ENCODE assay signal across 17 cellular contexts in the genomic region with DNA sequence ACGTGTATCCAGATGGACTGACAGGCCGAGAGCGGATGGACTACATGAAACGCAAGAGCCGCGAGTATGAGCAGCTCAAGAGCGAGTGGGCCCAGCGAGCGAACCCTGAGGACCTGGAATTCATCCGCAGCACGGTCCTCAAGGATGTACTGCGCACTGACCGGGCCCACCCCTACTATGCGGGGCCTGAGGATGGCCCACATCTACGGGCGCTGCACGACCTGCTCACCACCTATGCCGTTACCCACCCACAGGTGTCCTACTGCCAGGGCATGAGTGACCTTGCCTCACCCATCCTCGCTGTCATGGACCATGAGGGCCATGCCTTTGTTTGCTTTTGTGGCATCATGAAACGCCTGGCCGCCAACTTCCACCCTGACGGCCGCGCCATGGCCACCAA. TPM values are rescaled to one million over a fixed set of nuclear protein-coding genes. Genes with fewer than 3 reads are reported as not detected.
DNase-seq lines count a peak whose midpoint lies in the region; ATAC-seq and TF ChIP-seq lines count a peak whose summit lies in the region.
"Had no signal": no experiment of that assay in that cellular context is flagged by ENCODE, and none has a peak within 500 bp of the region (broad histone marks: within the 10 kb centered on the region; RNA-seq: fewer than 3 reads in every experiment).

No MANE protein-coding gene starts in this region.

- no peak overlapping the region for H2AFZ ChIP-seq in PC-3 (ENCODE audit: low read length)

- H3K9me3 ChIP-seq in PC-3 (ENCODE audit: low read length) (no peaks in the 10 kb centered on the region), sigmoid colon (no peaks in the 10 kb centered on the region)
- H3K9me3 ChIP-seq: BE2C, BLaER1, Caco-2 had no signal

- POLR2A ChIA-PET in PC-3 (lab: Charles Lee; ENCODE audit: unreplicated experiment) = no interaction called here

- WGBS in sigmoid colon, 2 donors = 95 to 97% methylated on average over 24 of the region's 24 CpGs

- intact Hi-C loops in PC-3 (cut with micrococcal nuclease) = no loop called here
- intact Hi-C loops in sigmoid colon (cut with DNase I) = no loop called here

- H3K27me3 ChIP-seq in H7 (ENCODE audit: control insufficient read depth, insufficient read depth, low read length) (no peaks in the 10 kb centered on the region), PC-3 (ENCODE audit: low read length) (no peaks in the 10 kb centered on the region), sigmoid colon (no peaks in the 10 kb centered on the region)
- H3K27me3 ChIP-seq: BE2C had no signal

- no peak overlapping the region for H3K27ac ChIP-seq in PC-3 (ENCODE audit: low read length)
- H3K27ac ChIP-seq in sigmoid colon = no peak overlapping the region
- H3K27ac ChIP-seq: BLaER1 had no signal

- CTCF ChIA-PET in PC-3 (lab: Charles Lee) = no interaction called here

- no peak overlapping the region for H3K4me2 ChIP-seq in PC-3 (ENCODE audit: low read length)
- H3K4me2 ChIP-seq: BLaER1 had no signal

- H4K20me1 ChIP-seq in PC-3 (ENCODE audit: low read length) = no peaks in the 10 kb centered on the region

- ATAC-seq in PC-3 = no peak

- no peak for TF ChIP-seq CTCF in PC-3 (conservative IDR thresholded peaks at IDR 0.05; ENCODE audit: low read depth, low read length)
- TF ChIP-seq CTCF in sigmoid colon (IDR thresholded peaks at IDR 0.05) = no peak

- TSS peak; percentile 20 for BruUV-seq in PC-3 (replicated peaks; lab: Mats Ljungman, UMichigan)

- peak; percentile 14 for DNase-seq in H7
- no peak for DNase-seq in PC-3
- peak; percentile 57 for DNase-seq in sigmoid colon
- no peak for DNase-seq in COLO668 (lab: John Stamatoyannopoulos, UW; ENCODE audit: unreplicated experiment)
- DNase-seq in NCI-H1436 (lab: John Stamatoyannopoulos, UW) = no peak
- DNase-seq: 8988T; ACHN; BE2C; C1 segment of cervical spinal cord; Caco-2; Calu3; CD4-positive, alpha-beta memory T cell; CD4-positive, CD25-positive, alpha-beta regulatory T cell; CD8-positive, alpha-beta memory T cell; DMS79 treated with DMSO at 0.1 percent for 48 hours; GF-D8 had no signal

- H3K9me2 ChIP-seq in PC-3 (replicated peaks; ENCODE audit: low read length) = no peaks in the 10 kb centered on the region

- no peaks in the 10 kb centered on the region for H3F3A ChIP-seq in PC-3 (ENCODE audit: low read length, unreplicated experiment)

- H3K79me2 ChIP-seq in PC-3 (ENCODE audit: low read length) = no peaks in the 10 kb centered on the region

- no peak for TF ChIP-seq POLR2A in sigmoid colon (IDR thresholded peaks at IDR 0.05)

- no peak for TF ChIP-seq EP300 in sigmoid colon (IDR thresholded peaks at IDR 0.05)

- H3K4me1 ChIP-seq in PC-3 (ENCODE audit: insufficient read depth, low read length) (peaks cover 4% of the 10 kb centered on the region; the same call in 1 of the 2 replicates), sigmoid colon (no peaks in the 10 kb centered on the region)
- H3K4me1 ChIP-seq: BE2C, BLaER1, Caco-2 had no signal

- H3K9ac ChIP-seq in PC-3 (ENCODE audit: low read length) = no peak overlapping the region
- H3K9ac ChIP-seq: BLaER1 had no signal

- H3K4me3 ChIP-seq in H7 (ENCODE audit: insufficient read depth, low read depth, low read length) (no peak overlapping the region), PC-3 (ENCODE audit: low read length) (no peak overlapping the region), sigmoid colon (no peak overlapping the region)
- H3K4me3 ChIP-seq: BLaER1 had no signal

- peaks cover 1% of the 10 kb centered on the region; the same call in 1 of the 2 replicates for H3K36me3 ChIP-seq in H7 (replicated peaks; ENCODE audit: control insufficient read depth, insufficient read depth, low read length)
- peaks cover 22% of the 10 kb centered on the region for H3K36me3 ChIP-seq in PC-3 (ENCODE audit: low read depth, low read length)
- peaks cover 0 to 34% (median 9%) of the 10 kb centered on the region in 4 donors for H3K36me3 ChIP-seq in sigmoid colon

RNA-seq across cellular contexts. Expression of gene RBM3, which starts 14.6 kb away (rescaled TPM):
- total RNA-seq in H7 (2014; rRNA removed; shearing (Covaris generic)) = 112 and 116 TPM in 2 replicates
- total RNA-seq in PC-3 (2014; rRNA removed) (375 and 389 TPM in 2 replicates), sigmoid colon (100 to 1,000 TPM in 3 of 4 donors, 10 to 100 TPM in 1; 83.9 to 209 (median 143) TPM)
- polyA plus RNA-seq in sigmoid colon = 100 to 1,000 TPM; 105 to 217 (median 185) TPM

RNA-seq across cellular contexts. Expression of gene TBC1D25, which starts 20.1 kb away (rescaled TPM):
- total RNA-seq in H7 (2014; rRNA removed; shearing (Covaris generic)) = 4.0 and 6.5 TPM in 2 replicates
- total RNA-seq in PC-3 (2014; rRNA removed) = 11.3 and 24.2 TPM in 2 replicates
- total RNA-seq in sigmoid colon = 10 to 100 TPM; 10.4 to 14.6 (median 11.9) TPM
- 1 to 10 TPM; 5.8 to 9.6 (median 7.8) TPM for polyA plus RNA-seq in sigmoid colon

RNA-seq across cellular contexts. Expression of gene WDR13, which starts 37.7 kb away (rescaled TPM):
- total RNA-seq in H7 (2014; rRNA removed; shearing (Covaris generic)) = 24.3 and 55.1 TPM in 2 replicates
- total RNA-seq in PC-3 (2014; rRNA removed) (93.3 and 106 TPM in 2 replicates), sigmoid colon (100 to 1,000 TPM in 3 of 4 donors, 10 to 100 TPM in 1; 99.9 to 132 (median 106) TPM)
- polyA plus RNA-seq in sigmoid colon = 100 to 1,000 TPM in 2 of 3 donors, 10 to 100 TPM in 1; 98.1 to 106 (median 103) TPM

RNA-seq across cellular contexts. Expression of gene EBP, which starts 38.0 kb away (rescaled TPM):
- total RNA-seq in H7 (2014; rRNA removed; shearing (Covaris generic)) = 158 and 159 TPM in 2 replicates
- 307 and 324 TPM in 2 replicates for total RNA-seq in PC-3 (2014; rRNA removed)
- 10 to 100 TPM; 14.3 to 25.3 (median 18.6) TPM for total RNA-seq in sigmoid colon
- polyA plus RNA-seq in sigmoid colon = 100 to 1,000 TPM in 1 of 3 donors, 10 to 100 TPM in 2; 47.4 to 310 (median 65.4) TPM

RNA-seq across cellular contexts. Expression of gene PORCN, which starts 50.8 kb away (rescaled TPM):
- 22.8 and 23.8 TPM in 2 replicates for total RNA-seq in H7 (2014; rRNA removed; shearing (Covaris generic))
- total RNA-seq in PC-3 (2014; rRNA removed) (38.9 and 48.3 TPM in 2 replicates), sigmoid colon (10 to 100 TPM; 12.2 to 13.3 (median 12.9) TPM)
- polyA plus RNA-seq in sigmoid colon = 1 to 10 TPM; 1.2 to 7.4 (median 3.2) TPM

Comparison
In these comparisons a context has a peak if more than half of its experiments do, and no peak if none do; other contexts are left out.
1. DNase-seq: peak in H7 (single experiment) and sigmoid colon (single experiment); none in PC-3 (single experiment), COLO668 (single experiment) and NCI-H1436 (single experiment).